Comparison of ENCODE assay signal across 6 cellular contexts in the genomic region with DNA sequence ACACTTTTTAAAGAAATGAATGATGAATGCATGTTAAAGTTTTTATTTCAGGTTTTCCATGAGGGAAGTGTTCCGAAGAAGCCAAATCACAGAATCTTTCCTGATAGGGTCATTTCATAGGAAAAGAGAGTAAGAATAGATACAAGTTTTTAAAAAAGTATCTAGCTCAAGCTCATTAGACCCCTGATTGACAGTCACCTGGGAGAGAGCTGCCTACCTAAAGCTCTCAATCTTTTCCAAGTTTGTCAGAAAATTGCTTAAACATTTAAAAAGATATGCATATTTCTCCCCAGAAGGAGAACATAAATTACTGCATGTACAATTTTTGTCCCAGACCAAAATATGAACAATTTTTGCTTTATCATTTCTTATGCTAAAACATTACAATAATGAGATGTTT. TPM values are rescaled to one million over a fixed set of nuclear protein-coding genes. Genes with fewer than 3 reads are reported as not detected.
"Had no signal": no experiment of that assay in that cellular context is flagged by ENCODE, and none has a peak within 500 bp of the region (broad histone marks: within the 10 kb centered on the region; RNA-seq: fewer than 3 reads in every experiment).

No MANE protein-coding gene starts in this region.

- H3K27ac ChIP-seq: HL-60 had no signal

- DNase-seq: IMR-90, KBM-7, KG1 had no signal

- H3K4me3 ChIP-seq: K562 had no signal

RNA-seq across cellular contexts. Expression of gene CHSY3, which starts 47.9 kb away (rescaled TPM):
- total RNA-seq: HT-29, K562 had no signal
